In the genomic region with DNA sequence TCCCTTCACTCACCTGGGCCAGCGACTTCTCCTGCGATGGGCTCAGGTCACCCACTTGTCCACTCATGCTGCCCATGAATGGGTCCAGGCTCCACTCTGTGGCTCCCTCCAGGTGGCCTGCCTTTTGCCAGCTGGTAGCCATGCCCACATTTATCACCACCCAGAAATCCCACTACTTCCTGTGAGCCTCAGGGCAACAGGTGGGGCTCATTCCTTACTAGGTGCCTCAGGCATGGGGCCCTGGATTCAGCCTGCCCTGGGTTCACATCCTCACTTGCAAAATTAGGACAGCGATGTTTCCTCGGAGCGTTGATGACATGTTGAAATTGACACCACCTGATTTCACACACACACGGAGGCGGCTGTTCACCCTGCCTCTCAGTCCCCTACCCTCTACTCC, we compare ENCODE assay signal across 26 cellular contexts. TPM values are rescaled to one million over a fixed set of nuclear protein-coding genes. Genes with fewer than 3 reads are reported as not detected.
"Had no signal": no experiment of that assay in that cellular context is flagged by ENCODE, and none has a peak within 500 bp of the region (broad histone marks: within the 10 kb centered on the region; RNA-seq: fewer than 3 reads in every experiment).

Gene SEC14L6, minus strand, starts transcription at position 126 of the 400 bp plus-strand sequence. Its CDS starts 59 bp downstream, at position 67.

- H3K4me3 ChIP-seq: esophagus muscularis mucosa, hepatocyte, prostate gland, smooth muscle cell, stomach, tibial nerve had no signal

- H3K4me1 ChIP-seq: prostate gland had no signal

- DNase-seq: activated CD4-positive, alpha-beta T cell treated with anti-CD3 and anti-CD28 coated beads for 4 hours; activated CD4-positive, alpha-beta T cell treated with anti-CD3 and anti-CD28 coated beads, Interleukin-2, amount 50 U/mL, for 48 hours; activated CD8-positive, alpha-beta memory T cell treated with anti-CD3 and anti-CD28 coated beads for 24 hours; activated effector memory CD4-positive, alpha-beta T cell treated with Interleukin-2 at 50 U/mL for 16 hours; activated naive CD4-positive, alpha-beta T cell treated with Interleukin-2 at 50 U/mL for 16 hours; anterior cingulate cortex; endodermal cell; foreskin melanocyte; left colon; mesendoderm; natural killer cell; stimulated activated CD4-positive, alpha-beta T cell treated with anti-CD3 and anti-CD28 coated beads, Interleukin-1b, Interleukin-23, amount 100 ng/mL, for 48 hours; stimulated activated CD4-positive, alpha-beta T cell treated with anti-CD3 and anti-CD28 coated beads, Interleukin-4, amount 100 ng/mL, for 4 hours; stimulated activated CD8-positive, alpha-beta memory T cell treated with anti-CD3 and anti-CD28 coated beads, Interleukin-4, amount 100 ng/mL, for 48 hours; stomach had no signal

- ATAC-seq: left colon; natural killer cell; stimulated activated memory B cell treated with anti-CD40 and anti-IgM and Interleukin-4, amounts not matched to agents 10 μg/mL and 1 μg/mL and 100 μg/mL, for 72 hours had no signal

- H3K9me3 ChIP-seq: esophagus muscularis mucosa, neutrophil, prostate gland, stomach, tibial nerve had no signal

- H3K27ac ChIP-seq: esophagus muscularis mucosa, hepatocyte, neutrophil, prostate gland, stomach, tibial nerve, VCaP had no signal

- H3K36me3 ChIP-seq: esophagus muscularis mucosa, neutrophil, prostate gland, stomach, tibial nerve had no signal

RNA-seq across cellular contexts. Expression of gene SEC14L6, which starts in this region (rescaled TPM):
- total RNA-seq: bronchial epithelial cell; mononuclear cell; T-helper 1 cell treated with Interleukin-12 subunit alpha and Interleukin-12 subunit beta and Interleukin-4 antibody, amounts not matched to agents 30 ng/mL and 1 ng/mL, for 36 hours had no signal
